In the genomic region with DNA sequence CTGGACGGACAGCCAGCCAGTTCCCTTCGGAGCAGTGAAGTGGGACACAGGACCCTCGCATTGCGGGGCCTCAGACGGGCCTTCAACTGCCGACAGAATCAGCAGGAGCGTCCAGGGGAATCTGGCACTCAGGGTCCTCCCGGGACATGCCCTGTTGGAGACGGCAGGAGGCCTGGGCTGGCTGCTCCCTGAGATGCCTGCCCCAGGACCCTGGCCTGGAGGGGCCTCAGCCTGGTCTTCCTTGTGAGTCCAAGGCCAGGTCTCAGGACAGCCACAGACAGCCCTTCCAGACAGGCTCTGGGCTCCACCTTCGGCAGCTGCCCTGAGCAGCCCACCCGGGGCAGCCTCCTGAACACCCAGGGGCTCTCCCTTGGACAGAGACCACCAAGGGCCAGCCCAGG, we compare ENCODE assay signal across 1 cellular context.
A peak's percentile ranks its signal among the peaks of the same experiment; 100 is the strongest.
TF ChIP-seq lines count a peak whose summit lies in the region.

No MANE protein-coding gene starts in this region.

TF ChIP-seq in HepG2, 621 proteins besides CTCF, POLR2A, EP300 and RAD21:
- TF ChIP-seq, protein P1, sequence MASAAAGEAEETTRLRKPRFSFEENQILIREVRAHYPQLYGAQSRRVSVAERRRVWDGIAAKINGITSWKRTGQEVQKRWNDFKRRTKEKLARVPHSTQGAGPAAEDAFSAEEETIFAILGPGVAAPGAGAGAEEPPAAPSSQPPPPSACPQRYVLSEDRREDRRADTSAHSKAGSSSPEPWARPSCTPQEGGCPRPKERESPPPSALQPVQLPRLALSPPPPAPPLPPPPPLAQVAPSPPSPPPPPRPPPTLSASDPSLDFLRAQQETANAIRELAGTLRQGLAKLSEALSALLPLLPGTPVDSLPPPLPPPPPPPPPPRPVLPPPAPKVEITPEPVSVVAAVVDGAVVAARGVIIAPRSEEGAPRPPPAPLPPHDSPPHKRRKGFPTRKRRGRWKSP (CRISPR knock-in tag; IDR thresholded peaks at IDR 0.05): no peak
- TF ChIP-seq POLR2G (IDR thresholded peaks at IDR 0.05; ENCODE audit: low read depth, low read length) (no peak), ZNF781 (CRISPR knock-in tag; IDR thresholded peaks at IDR 0.05; ENCODE audit: borderline replicate concordance, not compliant biosample characterization) (no peak), AGO1 (IDR thresholded peaks at IDR 0.05; ENCODE audit: low read depth, low read length, poor library complexity, severe bottlenecking) (no peak), ZNF891 (CRISPR knock-in tag; IDR thresholded peaks at IDR 0.05) (0 out of 2 replicates have a peak, but pooled peaks have one; percentile 32), ZNF558 (CRISPR knock-in tag; IDR thresholded peaks at IDR 0.05; ENCODE audit: borderline replicate concordance) (no peak), AGO2 (optimal IDR thresholded peaks at IDR 0.05; ENCODE audit: low read depth, low read length) (peak; percentile 53), NCOA2 (CRISPR knock-in tag; IDR thresholded peaks at IDR 0.05) (no peak), ZNF589 (CRISPR knock-in tag; conservative IDR thresholded peaks at IDR 0.05) (no peak), ATRX (CRISPR knock-in tag; IDR thresholded peaks at IDR 0.05; ENCODE audit: borderline replicate concordance) (no peak), CREB1 (IDR thresholded peaks at IDR 0.05) (no peak), CREB1 (CRISPR knock-in tag; IDR thresholded peaks at IDR 0.05) (no peak), ZNF598 (CRISPR knock-in tag; IDR thresholded peaks at IDR 0.05; ENCODE audit: borderline replicate concordance) (0 out of 2 replicates have a peak, but pooled peaks have one; percentile 39), HOXA5 (CRISPR knock-in tag; IDR thresholded peaks at IDR 0.05) (no peak), XRCC5 (optimal IDR thresholded peaks at IDR 0.05; ENCODE audit: low read length) (no peak), KDM6A (CRISPR knock-in tag; IDR thresholded peaks at IDR 0.05; ENCODE audit: low read depth) (no peak), ETV6 (CRISPR knock-in tag; conservative IDR thresholded peaks at IDR 0.05) (no peak), ZNF34 (CRISPR knock-in tag; IDR thresholded peaks at IDR 0.05; ENCODE audit: borderline replicate concordance) (no peak), PPARG (CRISPR knock-in tag; conservative IDR thresholded peaks at IDR 0.05) (no peak), NRL (CRISPR knock-in tag; IDR thresholded peaks at IDR 0.05; ENCODE audit: borderline replicate concordance) (0 out of 2 replicates have a peak, but pooled peaks have one; percentile 55), HNF4A (CRISPR knock-in tag; IDR thresholded peaks at IDR 0.05) (no peak), RORA (CRISPR knock-in tag; IDR thresholded peaks at IDR 0.05) (no peak), PLRG1 (conservative IDR thresholded peaks at IDR 0.05) (no peak), ZFP90 (CRISPR knock-in tag; IDR thresholded peaks at IDR 0.05; ENCODE audit: borderline replicate concordance) (no peak), KLF12 (CRISPR knock-in tag; IDR thresholded peaks at IDR 0.05; ENCODE audit: borderline replicate concordance) (no peak), BRCA1 (CRISPR knock-in tag; IDR thresholded peaks at IDR 0.05) (no peak), CHD2 (IDR thresholded peaks at IDR 0.05; ENCODE audit: low read depth, low read length) (no peak), ZNF225 (CRISPR knock-in tag; IDR thresholded peaks at IDR 0.05) (0 out of 2 replicates have a peak, but pooled peaks have one; percentile 17), NFE2 (CRISPR knock-in tag; IDR thresholded peaks at IDR 0.05) (no peak)
- TF ChIP-seq, protein P2, sequence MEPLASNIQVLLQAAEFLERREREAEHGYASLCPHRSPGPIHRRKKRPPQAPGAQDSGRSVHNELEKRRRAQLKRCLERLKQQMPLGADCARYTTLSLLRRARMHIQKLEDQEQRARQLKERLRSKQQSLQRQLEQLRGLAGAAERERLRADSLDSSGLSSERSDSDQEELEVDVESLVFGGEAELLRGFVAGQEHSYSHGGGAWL (CRISPR knock-in tag; IDR thresholded peaks at IDR 0.05): no peak
- TF ChIP-seq, protein P3, sequence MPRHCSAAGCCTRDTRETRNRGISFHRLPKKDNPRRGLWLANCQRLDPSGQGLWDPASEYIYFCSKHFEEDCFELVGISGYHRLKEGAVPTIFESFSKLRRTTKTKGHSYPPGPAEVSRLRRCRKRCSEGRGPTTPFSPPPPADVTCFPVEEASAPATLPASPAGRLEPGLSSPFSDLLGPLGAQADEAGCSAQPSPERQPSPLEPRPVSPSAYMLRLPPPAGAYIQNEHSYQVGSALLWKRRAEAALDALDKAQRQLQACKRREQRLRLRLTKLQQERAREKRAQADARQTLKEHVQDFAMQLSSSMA (CRISPR knock-in tag; IDR thresholded peaks at IDR 0.05): no peak
- TF ChIP-seq, protein P4, sequence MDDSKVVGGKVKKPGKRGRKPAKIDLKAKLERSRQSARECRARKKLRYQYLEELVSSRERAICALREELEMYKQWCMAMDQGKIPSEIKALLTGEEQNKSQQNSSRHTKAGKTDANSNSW (CRISPR knock-in tag; IDR thresholded peaks at IDR 0.05; ENCODE audit: borderline replicate concordance): no peak
- TF ChIP-seq, protein P5, sequence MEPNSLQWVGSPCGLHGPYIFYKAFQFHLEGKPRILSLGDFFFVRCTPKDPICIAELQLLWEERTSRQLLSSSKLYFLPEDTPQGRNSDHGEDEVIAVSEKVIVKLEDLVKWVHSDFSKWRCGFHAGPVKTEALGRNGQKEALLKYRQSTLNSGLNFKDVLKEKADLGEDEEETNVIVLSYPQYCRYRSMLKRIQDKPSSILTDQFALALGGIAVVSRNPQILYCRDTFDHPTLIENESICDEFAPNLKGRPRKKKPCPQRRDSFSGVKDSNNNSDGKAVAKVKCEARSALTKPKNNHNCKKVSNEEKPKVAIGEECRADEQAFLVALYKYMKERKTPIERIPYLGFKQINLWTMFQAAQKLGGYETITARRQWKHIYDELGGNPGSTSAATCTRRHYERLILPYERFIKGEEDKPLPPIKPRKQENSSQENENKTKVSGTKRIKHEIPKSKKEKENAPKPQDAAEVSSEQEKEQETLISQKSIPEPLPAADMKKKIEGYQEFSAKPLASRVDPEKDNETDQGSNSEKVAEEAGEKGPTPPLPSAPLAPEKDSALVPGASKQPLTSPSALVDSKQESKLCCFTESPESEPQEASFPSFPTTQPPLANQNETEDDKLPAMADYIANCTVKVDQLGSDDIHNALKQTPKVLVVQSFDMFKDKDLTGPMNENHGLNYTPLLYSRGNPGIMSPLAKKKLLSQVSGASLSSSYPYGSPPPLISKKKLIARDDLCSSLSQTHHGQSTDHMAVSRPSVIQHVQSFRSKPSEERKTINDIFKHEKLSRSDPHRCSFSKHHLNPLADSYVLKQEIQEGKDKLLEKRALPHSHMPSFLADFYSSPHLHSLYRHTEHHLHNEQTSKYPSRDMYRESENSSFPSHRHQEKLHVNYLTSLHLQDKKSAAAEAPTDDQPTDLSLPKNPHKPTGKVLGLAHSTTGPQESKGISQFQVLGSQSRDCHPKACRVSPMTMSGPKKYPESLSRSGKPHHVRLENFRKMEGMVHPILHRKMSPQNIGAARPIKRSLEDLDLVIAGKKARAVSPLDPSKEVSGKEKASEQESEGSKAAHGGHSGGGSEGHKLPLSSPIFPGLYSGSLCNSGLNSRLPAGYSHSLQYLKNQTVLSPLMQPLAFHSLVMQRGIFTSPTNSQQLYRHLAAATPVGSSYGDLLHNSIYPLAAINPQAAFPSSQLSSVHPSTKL (CRISPR knock-in tag; IDR thresholded peaks at IDR 0.05): no peak
- TF ChIP-seq, protein P6, sequence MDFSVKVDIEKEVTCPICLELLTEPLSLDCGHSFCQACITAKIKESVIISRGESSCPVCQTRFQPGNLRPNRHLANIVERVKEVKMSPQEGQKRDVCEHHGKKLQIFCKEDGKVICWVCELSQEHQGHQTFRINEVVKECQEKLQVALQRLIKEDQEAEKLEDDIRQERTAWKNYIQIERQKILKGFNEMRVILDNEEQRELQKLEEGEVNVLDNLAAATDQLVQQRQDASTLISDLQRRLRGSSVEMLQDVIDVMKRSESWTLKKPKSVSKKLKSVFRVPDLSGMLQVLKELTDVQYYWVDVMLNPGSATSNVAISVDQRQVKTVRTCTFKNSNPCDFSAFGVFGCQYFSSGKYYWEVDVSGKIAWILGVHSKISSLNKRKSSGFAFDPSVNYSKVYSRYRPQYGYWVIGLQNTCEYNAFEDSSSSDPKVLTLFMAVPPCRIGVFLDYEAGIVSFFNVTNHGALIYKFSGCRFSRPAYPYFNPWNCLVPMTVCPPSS (IDR thresholded peaks at IDR 0.05): no peak
- TF ChIP-seq, protein P7, sequence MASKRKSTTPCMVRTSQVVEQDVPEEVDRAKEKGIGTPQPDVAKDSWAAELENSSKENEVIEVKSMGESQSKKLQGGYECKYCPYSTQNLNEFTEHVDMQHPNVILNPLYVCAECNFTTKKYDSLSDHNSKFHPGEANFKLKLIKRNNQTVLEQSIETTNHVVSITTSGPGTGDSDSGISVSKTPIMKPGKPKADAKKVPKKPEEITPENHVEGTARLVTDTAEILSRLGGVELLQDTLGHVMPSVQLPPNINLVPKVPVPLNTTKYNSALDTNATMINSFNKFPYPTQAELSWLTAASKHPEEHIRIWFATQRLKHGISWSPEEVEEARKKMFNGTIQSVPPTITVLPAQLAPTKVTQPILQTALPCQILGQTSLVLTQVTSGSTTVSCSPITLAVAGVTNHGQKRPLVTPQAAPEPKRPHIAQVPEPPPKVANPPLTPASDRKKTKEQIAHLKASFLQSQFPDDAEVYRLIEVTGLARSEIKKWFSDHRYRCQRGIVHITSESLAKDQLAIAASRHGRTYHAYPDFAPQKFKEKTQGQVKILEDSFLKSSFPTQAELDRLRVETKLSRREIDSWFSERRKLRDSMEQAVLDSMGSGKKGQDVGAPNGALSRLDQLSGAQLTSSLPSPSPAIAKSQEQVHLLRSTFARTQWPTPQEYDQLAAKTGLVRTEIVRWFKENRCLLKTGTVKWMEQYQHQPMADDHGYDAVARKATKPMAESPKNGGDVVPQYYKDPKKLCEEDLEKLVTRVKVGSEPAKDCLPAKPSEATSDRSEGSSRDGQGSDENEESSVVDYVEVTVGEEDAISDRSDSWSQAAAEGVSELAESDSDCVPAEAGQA (IDR thresholded peaks at IDR 0.05; ENCODE audit: low read depth): no peak
- TF ChIP-seq, protein P7 (CRISPR knock-in tag; IDR thresholded peaks at IDR 0.05; ENCODE audit: borderline replicate concordance): no peak
- TF ChIP-seq, protein P8, sequence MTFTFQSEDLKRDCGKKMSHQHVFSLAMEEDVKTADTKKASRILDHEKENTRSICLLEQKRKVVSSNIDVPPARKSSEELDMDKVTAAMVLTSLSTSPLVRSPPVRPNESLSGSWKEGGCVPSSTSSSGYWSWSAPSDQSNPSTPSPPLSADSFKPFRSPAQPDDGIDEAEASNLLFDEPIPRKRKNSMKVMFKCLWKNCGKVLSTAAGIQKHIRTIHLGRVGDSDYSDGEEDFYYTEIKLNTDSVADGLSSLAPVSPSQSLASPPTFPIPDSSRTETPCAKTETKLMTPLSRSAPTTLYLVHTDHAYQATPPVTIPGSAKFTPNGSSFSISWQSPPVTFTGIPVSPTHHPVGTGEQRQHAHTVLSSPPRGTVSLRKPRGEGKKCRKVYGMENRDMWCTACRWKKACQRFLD (CRISPR knock-in tag; IDR thresholded peaks at IDR 0.05; ENCODE audit: borderline replicate concordance): no peak
- TF ChIP-seq, protein P9, sequence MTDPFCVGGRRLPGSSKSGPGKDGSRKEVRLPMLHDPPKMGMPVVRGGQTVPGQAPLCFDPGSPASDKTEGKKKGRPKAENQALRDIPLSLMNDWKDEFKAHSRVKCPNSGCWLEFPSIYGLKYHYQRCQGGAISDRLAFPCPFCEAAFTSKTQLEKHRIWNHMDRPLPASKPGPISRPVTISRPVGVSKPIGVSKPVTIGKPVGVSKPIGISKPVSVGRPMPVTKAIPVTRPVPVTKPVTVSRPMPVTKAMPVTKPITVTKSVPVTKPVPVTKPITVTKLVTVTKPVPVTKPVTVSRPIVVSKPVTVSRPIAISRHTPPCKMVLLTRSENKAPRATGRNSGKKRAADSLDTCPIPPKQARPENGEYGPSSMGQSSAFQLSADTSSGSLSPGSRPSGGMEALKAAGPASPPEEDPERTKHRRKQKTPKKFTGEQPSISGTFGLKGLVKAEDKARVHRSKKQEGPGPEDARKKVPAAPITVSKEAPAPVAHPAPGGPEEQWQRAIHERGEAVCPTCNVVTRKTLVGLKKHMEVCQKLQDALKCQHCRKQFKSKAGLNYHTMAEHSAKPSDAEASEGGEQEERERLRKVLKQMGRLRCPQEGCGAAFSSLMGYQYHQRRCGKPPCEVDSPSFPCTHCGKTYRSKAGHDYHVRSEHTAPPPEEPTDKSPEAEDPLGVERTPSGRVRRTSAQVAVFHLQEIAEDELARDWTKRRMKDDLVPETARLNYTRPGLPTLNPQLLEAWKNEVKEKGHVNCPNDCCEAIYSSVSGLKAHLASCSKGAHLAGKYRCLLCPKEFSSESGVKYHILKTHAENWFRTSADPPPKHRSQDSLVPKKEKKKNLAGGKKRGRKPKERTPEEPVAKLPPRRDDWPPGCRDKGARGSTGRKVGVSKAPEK (CRISPR knock-in tag; IDR thresholded peaks at IDR 0.05; ENCODE audit: borderline replicate concordance): no peak
